ENCODE assay signal across 10 cellular contexts in the genomic region with DNA sequence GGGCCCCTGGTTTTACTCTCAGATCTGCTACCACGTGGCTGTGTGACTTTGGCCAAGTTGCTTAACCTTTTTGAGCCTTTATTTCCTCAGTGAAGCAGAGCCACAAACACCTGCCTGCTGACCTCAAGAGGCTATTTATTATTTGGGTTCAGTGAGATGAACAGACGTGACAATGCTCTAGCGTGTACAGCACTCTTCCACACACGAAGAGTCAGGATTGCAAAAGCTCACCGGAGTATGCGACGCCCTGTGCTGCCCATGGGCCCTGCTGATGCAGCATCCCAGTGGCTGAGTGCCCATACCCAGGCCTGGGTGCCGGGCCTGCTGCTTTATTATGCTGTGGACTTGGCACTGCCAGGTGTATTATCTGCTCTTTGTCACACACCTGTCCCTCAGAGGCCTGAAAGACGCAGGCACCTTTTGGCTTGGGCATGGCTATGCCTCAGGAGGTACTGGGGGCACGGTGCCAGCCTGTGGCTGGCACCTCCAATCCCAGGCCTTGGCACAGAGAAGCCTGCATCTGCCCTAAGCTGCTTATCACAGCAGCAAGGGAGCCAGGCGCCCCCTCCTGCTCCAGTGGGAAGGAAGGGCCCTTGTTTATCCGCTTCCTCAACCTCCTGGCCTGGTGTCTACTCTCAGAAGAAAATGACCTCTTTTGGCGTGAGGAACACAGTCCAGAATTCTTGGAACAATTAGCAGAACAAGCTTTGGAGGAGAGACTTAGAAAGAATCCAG. TPM values are rescaled to one million over a fixed set of nuclear protein-coding genes. Genes with fewer than 3 reads are reported as not detected.
A peak's percentile ranks its signal among the peaks of the same experiment; 100 is the strongest.
DNase-seq lines count a peak whose midpoint lies in the region; ATAC-seq and TF ChIP-seq lines count a peak whose summit lies in the region.
"Had no signal": no experiment of that assay in that cellular context is flagged by ENCODE, and none has a peak within 500 bp of the region (broad histone marks: within the 10 kb centered on the region; RNA-seq: fewer than 3 reads in every experiment).

No MANE protein-coding gene starts in this region.

- ATAC-seq in heart right ventricle, result peak; percentile 23 to 72 (median 64)
- ATAC-seq in HG02759 (IDR thresholded peaks at IDR 0.05; ENCODE audit: unreplicated experiment), result no peak

- H3K36me3 ChIP-seq in SJCRH30 (no peaks in the 10 kb centered on the region), heart right ventricle (no peaks in the 10 kb centered on the region)

- no peaks in the 10 kb centered on the region for H3K9me3 ChIP-seq in SJCRH30 (replicated peaks)
- H3K9me3 ChIP-seq in heart right ventricle, result no peaks in the 10 kb centered on the region

- DNase-seq in D341Med (ENCODE audit: low spot score) (peak; percentile 80), SJCRH30 (peak in 1 of 2 experiments; percentile 16), heart right ventricle (peak in 1 of 2 donors; percentile 50), retinal pigment epithelial cell (ENCODE audit: low read depth) (peak; percentile 81), NCI-H128 (lab: John Stamatoyannopoulos, UW; ENCODE audit: unreplicated experiment) (no peak)
- no peak for DNase-seq in stimulated activated CD4-positive, alpha-beta T cell treated with anti-CD3 and anti-CD28 coated beads, Interleukin-2, amount 100 ng/mL, for 48 hours
- DNase-seq in central memory CD4-positive, alpha-beta T cell, result no peak
- DNase-seq: effector CD8-positive, alpha-beta T cell; GOT3 had no signal

- H3K27me3 ChIP-seq in SJCRH30, result no peaks in the 10 kb centered on the region
- no peaks in the 10 kb centered on the region for H3K27me3 ChIP-seq in heart right ventricle

- H3K27ac ChIP-seq in SJCRH30, result peak overlapping the region; percentile 71
- peak overlapping the region in 9 of 10 donors; percentile 30 to 81 (median 65) for H3K27ac ChIP-seq in heart right ventricle

- H3K4me1 ChIP-seq in SJCRH30 (peaks cover 60% of the 10 kb centered on the region), heart right ventricle (peaks cover 0 to 60% (median 30%) of the 10 kb centered on the region in 9 donors)

- WGBS in heart right ventricle, 2 donors, result 60 to 71% methylated on average over 13 of the region's 13 CpGs

- intact Hi-C loops in heart right ventricle (cut with DNase I), result no loop called here

- H3K4me3 ChIP-seq in SJCRH30 (no peak overlapping the region), heart right ventricle (no peak overlapping the region), retinal pigment epithelial cell (ENCODE audit: low read length) (no peak overlapping the region)

- TF ChIP-seq CTCF in heart right ventricle (IDR thresholded peaks at IDR 0.05) (peak in 2 of 9 donors; percentile 21 to 31), retinal pigment epithelial cell (conservative IDR thresholded peaks at IDR 0.05; ENCODE audit: low read depth, low read length) (peak; percentile 23)

RNA-seq across cellular contexts. Expression of a gene that starts 22.3 kb away (rescaled TPM):
- total RNA-seq in SJCRH30 (2014; rRNA removed; shearing (Covaris generic)), result 0.26 and 0.41 TPM in 2 replicates
- total RNA-seq in heart right ventricle, result 10 to 100 TPM in 1 of 10 donors, 1 to 10 TPM in 9; 1.8 to 12.4 (median 3.8) TPM
- 1 to 10 TPM; 1.8 to 5.0 TPM for polyA plus RNA-seq in heart right ventricle

RNA-seq across cellular contexts. Expression of a gene that starts 57.9 kb away (rescaled TPM):
- 27.8 and 29.6 TPM in 2 replicates for total RNA-seq in SJCRH30 (2014; rRNA removed; shearing (Covaris generic))
- 10 to 100 TPM; 25.3 to 91.5 (median 36.6) TPM for total RNA-seq in heart right ventricle
- polyA plus RNA-seq in heart right ventricle, result 10 to 100 TPM; 46.5 to 65.9 TPM

Comparison
In these comparisons a context has a peak if more than half of its experiments do, and no peak if none do; other contexts are left out.
1. DNase-seq: peak in D341Med (single experiment) and retinal pigment epithelial cell (single experiment); none in stimulated activated CD4-positive, alpha-beta T cell treated with anti-CD3 and anti-CD28 coated beads, Interleukin-2, amount 100 ng/mL, for 48 hours (0 of 2), NCI-H128 (single experiment) and central memory CD4-positive, alpha-beta T cell (single experiment).